In the genomic region with DNA sequence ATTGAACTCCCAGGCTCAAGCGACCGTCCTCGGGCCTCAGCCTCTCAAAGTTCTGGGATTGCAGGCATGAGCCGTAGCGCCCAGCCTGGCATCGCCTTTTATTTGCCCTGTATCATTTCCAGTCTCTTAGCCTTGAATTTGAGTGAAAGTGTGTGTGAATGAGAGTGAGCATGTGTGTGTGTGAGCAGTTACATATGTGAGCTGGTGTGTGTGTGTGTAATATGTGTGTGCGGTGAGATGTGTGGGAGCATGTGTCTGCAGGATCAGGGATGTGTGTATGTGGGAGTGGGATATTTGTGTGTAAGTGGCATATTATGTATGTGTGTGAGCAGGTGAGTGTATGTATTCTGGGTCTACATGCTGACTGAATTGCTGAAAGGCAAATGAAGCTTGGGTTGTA, we compare ENCODE assay signal across 1 cellular context.
TF ChIP-seq lines count a peak whose summit lies in the region.

No MANE protein-coding gene starts in this region.

TF ChIP-seq in HEK293, 187 proteins besides CTCF, POLR2A, EP300 and RAD21 (continued from another document):
- TF ChIP-seq, protein P1, sequence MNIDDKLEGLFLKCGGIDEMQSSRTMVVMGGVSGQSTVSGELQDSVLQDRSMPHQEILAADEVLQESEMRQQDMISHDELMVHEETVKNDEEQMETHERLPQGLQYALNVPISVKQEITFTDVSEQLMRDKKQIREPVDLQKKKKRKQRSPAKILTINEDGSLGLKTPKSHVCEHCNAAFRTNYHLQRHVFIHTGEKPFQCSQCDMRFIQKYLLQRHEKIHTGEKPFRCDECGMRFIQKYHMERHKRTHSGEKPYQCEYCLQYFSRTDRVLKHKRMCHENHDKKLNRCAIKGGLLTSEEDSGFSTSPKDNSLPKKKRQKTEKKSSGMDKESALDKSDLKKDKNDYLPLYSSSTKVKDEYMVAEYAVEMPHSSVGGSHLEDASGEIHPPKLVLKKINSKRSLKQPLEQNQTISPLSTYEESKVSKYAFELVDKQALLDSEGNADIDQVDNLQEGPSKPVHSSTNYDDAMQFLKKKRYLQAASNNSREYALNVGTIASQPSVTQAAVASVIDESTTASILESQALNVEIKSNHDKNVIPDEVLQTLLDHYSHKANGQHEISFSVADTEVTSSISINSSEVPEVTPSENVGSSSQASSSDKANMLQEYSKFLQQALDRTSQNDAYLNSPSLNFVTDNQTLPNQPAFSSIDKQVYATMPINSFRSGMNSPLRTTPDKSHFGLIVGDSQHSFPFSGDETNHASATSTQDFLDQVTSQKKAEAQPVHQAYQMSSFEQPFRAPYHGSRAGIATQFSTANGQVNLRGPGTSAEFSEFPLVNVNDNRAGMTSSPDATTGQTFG (tag by site-specific recombination; IDR thresholded peaks at IDR 0.05; ENCODE audit: borderline replicate concordance) = no peak
- TF ChIP-seq SP7 (tag by site-specific recombination; IDR thresholded peaks at IDR 0.05) (no peak), FEZF1 (tag by site-specific recombination; IDR thresholded peaks at IDR 0.05) (no peak)
